Comparison of ENCODE assay signal across 1 cellular context in the genomic region with DNA sequence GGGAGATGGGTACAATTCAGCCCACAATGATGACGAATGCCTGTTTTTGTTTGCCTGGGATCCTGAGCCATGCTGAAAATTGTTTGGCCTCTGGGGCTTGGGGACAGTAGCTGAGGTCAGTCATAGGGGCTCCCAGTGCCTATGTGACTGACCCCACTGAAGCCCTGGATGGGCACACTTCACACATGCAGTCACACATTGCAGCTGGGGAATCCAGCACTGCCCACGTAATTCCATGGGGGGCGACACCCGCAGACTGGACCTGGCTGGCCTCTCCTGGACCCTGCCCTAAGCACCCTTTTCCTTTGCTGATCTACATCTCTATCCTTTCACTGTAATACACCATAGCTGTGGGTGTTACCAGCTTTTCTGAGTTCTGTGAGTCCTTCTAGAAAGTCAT.
A peak's percentile ranks its signal among the peaks of the same experiment; 100 is the strongest.
TF ChIP-seq lines count a peak whose summit lies in the region.

No MANE protein-coding gene starts in this region.

TF ChIP-seq in HepG2, 621 proteins besides CTCF, POLR2A, EP300 and RAD21 (continued from another document):
- TF ChIP-seq, protein P1, sequence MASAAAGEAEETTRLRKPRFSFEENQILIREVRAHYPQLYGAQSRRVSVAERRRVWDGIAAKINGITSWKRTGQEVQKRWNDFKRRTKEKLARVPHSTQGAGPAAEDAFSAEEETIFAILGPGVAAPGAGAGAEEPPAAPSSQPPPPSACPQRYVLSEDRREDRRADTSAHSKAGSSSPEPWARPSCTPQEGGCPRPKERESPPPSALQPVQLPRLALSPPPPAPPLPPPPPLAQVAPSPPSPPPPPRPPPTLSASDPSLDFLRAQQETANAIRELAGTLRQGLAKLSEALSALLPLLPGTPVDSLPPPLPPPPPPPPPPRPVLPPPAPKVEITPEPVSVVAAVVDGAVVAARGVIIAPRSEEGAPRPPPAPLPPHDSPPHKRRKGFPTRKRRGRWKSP (CRISPR knock-in tag; IDR thresholded peaks at IDR 0.05): no peak
- 0 out of 2 replicates have a peak, but pooled peaks have one; percentile 3 for TF ChIP-seq CREB1 (IDR thresholded peaks at IDR 0.05)
- no peak for TF ChIP-seq CREB1 (CRISPR knock-in tag; IDR thresholded peaks at IDR 0.05)
- TF ChIP-seq, protein P2, sequence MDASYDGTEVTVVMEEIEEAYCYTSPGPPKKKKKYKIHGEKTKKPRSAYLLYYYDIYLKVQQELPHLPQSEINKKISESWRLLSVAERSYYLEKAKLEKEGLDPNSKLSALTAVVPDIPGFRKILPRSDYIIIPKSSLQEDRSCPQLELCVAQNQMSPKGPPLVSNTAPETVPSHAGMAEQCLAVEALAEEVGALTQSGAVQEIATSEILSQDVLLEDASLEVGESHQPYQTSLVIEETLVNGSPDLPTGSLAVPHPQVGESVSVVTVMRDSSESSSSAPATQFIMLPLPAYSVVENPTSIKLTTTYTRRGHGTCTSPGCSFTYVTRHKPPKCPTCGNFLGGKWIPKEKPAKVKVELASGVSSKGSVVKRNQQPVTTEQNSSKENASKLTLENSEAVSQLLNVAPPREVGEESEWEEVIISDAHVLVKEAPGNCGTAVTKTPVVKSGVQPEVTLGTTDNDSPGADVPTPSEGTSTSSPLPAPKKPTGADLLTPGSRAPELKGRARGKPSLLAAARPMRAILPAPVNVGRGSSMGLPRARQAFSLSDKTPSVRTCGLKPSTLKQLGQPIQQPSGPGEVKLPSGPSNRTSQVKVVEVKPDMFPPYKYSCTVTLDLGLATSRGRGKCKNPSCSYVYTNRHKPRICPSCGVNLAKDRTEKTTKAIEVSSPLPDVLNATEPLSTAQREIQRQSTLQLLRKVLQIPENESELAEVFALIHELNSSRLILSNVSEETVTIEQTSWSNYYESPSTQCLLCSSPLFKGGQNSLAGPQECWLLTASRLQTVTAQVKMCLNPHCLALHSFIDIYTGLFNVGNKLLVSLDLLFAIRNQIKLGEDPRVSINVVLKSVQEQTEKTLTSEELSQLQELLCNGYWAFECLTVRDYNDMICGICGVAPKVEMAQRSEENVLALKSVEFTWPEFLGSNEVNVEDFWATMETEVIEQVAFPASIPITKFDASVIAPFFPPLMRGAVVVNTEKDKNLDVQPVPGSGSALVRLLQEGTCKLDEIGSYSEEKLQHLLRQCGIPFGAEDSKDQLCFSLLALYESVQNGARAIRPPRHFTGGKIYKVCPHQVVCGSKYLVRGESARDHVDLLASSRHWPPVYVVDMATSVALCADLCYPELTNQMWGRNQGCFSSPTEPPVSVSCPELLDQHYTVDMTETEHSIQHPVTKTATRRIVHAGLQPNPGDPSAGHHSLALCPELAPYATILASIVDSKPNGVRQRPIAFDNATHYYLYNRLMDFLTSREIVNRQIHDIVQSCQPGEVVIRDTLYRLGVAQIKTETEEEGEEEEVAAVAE (CRISPR knock-in tag; IDR thresholded peaks at IDR 0.05; ENCODE audit: borderline replicate concordance): no peak
